In genomic region chr11:6855971-6856542, GRCh38 we compare ENCODE assay signal across 2 cellular contexts.
TF ChIP-seq lines count a peak whose summit lies in the region.

No MANE protein-coding gene starts in this region.

TF ChIP-seq in IMR-90, 13 proteins besides CTCF, POLR2A, EP300 and RAD21:
- TF ChIP-seq, protein P1, sequence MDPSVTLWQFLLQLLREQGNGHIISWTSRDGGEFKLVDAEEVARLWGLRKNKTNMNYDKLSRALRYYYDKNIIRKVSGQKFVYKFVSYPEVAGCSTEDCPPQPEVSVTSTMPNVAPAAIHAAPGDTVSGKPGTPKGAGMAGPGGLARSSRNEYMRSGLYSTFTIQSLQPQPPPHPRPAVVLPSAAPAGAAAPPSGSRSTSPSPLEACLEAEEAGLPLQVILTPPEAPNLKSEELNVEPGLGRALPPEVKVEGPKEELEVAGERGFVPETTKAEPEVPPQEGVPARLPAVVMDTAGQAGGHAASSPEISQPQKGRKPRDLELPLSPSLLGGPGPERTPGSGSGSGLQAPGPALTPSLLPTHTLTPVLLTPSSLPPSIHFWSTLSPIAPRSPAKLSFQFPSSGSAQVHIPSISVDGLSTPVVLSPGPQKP (IDR thresholded peaks at IDR 0.05; ENCODE audit: borderline replicate concordance, low read depth, low read length) = no peak
- TF ChIP-seq MXI1 (IDR thresholded peaks at IDR 0.05; ENCODE audit: borderline replicate concordance, low read depth, low read length) (no peak), MAZ (IDR thresholded peaks at IDR 0.05; ENCODE audit: borderline replicate concordance, low read depth, low read length) (no peak), BHLHE40 (IDR thresholded peaks at IDR 0.05; ENCODE audit: low read depth, low read length) (no peak), SMC3 (IDR thresholded peaks at IDR 0.05; ENCODE audit: low read depth, low read length) (no peak), FOS (IDR thresholded peaks at IDR 0.05; ENCODE audit: low read depth, low read length) (no peak), CHD1 (IDR thresholded peaks at IDR 0.05; ENCODE audit: low read depth, low read length) (no peak), NFE2L2 (IDR thresholded peaks at IDR 0.05; ENCODE audit: low read depth, low read length) (no peak), RCOR1 (IDR thresholded peaks at IDR 0.05; ENCODE audit: insufficient replicate concordance, low read length) (no peak), USF2 (IDR thresholded peaks at IDR 0.05; ENCODE audit: low read depth, low read length) (no peak), CEBPB (IDR thresholded peaks at IDR 0.05; ENCODE audit: low read depth, low read length) (no peak), RFX5 (IDR thresholded peaks at IDR 0.05; ENCODE audit: low read depth, low read length) (no peak), MAFK (IDR thresholded peaks at IDR 0.05; ENCODE audit: low read depth, low read length) (no peak)

TF ChIP-seq in GM12878, 131 proteins besides CTCF, POLR2A, EP300 and RAD21:
- TF ChIP-seq ZBED1 (IDR thresholded peaks at IDR 0.05; ENCODE audit: borderline replicate concordance) = no peak
- TF ChIP-seq PRDM15 (CRISPR knock-in tag; IDR thresholded peaks at IDR 0.05) = no peak
- TF ChIP-seq ZNF24 (IDR thresholded peaks at IDR 0.05) = no peak
- no peak for TF ChIP-seq BHLHE40 (IDR thresholded peaks at IDR 0.05; ENCODE audit: borderline replicate concordance in 1 of 2, low read depth in 2 of 2, low read length in 1 of 2)
- no peak for TF ChIP-seq SUZ12 (IDR thresholded peaks at IDR 0.05; ENCODE audit: unreplicated experiment)
- TF ChIP-seq, protein P2, sequence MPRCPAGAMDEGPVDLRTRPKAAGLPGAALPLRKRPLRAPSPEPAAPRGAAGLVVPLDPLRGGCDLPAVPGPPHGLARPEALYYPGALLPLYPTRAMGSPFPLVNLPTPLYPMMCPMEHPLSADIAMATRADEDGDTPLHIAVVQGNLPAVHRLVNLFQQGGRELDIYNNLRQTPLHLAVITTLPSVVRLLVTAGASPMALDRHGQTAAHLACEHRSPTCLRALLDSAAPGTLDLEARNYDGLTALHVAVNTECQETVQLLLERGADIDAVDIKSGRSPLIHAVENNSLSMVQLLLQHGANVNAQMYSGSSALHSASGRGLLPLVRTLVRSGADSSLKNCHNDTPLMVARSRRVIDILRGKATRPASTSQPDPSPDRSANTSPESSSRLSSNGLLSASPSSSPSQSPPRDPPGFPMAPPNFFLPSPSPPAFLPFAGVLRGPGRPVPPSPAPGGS (IDR thresholded peaks at IDR 0.05; ENCODE audit: borderline replicate concordance, insufficient read depth, low read depth, low read length, poor library complexity, severe bottlenecking) = no peak
- no peak for TF ChIP-seq TCF12 (IDR thresholded peaks at IDR 0.05; ENCODE audit: low read depth, low read length)
- no peak for TF ChIP-seq GABPA (IDR thresholded peaks at IDR 0.05; ENCODE audit: low read depth)
- no peak for TF ChIP-seq IRF4 (IDR thresholded peaks at IDR 0.05; ENCODE audit: low read depth, low read length)
- TF ChIP-seq MXI1 (IDR thresholded peaks at IDR 0.05; ENCODE audit: low read depth, low read length) = no peak
- TF ChIP-seq SMAD1 (IDR thresholded peaks at IDR 0.05; ENCODE audit: low read depth, partially characterized antibody) = no peak
- no peak for TF ChIP-seq MEF2B (IDR thresholded peaks at IDR 0.05; ENCODE audit: partially characterized antibody, poor library complexity, severe bottlenecking)
- TF ChIP-seq, protein P3, sequence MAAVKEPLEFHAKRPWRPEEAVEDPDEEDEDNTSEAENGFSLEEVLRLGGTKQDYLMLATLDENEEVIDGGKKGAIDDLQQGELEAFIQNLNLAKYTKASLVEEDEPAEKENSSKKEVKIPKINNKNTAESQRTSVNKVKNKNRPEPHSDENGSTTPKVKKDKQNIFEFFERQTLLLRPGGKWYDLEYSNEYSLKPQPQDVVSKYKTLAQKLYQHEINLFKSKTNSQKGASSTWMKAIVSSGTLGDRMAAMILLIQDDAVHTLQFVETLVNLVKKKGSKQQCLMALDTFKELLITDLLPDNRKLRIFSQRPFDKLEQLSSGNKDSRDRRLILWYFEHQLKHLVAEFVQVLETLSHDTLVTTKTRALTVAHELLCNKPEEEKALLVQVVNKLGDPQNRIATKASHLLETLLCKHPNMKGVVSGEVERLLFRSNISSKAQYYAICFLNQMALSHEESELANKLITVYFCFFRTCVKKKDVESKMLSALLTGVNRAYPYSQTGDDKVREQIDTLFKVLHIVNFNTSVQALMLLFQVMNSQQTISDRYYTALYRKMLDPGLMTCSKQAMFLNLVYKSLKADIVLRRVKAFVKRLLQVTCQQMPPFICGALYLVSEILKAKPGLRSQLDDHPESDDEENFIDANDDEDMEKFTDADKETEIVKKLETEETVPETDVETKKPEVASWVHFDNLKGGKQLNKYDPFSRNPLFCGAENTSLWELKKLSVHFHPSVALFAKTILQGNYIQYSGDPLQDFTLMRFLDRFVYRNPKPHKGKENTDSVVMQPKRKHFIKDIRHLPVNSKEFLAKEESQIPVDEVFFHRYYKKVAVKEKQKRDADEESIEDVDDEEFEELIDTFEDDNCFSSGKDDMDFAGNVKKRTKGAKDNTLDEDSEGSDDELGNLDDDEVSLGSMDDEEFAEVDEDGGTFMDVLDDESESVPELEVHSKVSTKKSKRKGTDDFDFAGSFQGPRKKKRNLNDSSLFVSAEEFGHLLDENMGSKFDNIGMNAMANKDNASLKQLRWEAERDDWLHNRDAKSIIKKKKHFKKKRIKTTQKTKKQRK (IDR thresholded peaks at IDR 0.05; ENCODE audit: low read depth, low read length) = no peak
- no peak for TF ChIP-seq NFYA (IDR thresholded peaks at IDR 0.05; ENCODE audit: borderline replicate concordance, low read depth, low read length)
- no peak for TF ChIP-seq ATF7 (IDR thresholded peaks at IDR 0.05; ENCODE audit: low read depth)
- no peak for TF ChIP-seq JUNB (IDR thresholded peaks at IDR 0.05)
- TF ChIP-seq, protein P1 (IDR thresholded peaks at IDR 0.05; ENCODE audit: low read depth, low read length) = no peak
- no peak for TF ChIP-seq POLR2AphosphoS5 (IDR thresholded peaks at IDR 0.05; ENCODE audit: low read length)
- TF ChIP-seq EZH2 (IDR thresholded peaks at IDR 0.05; ENCODE audit: borderline replicate concordance, control insufficient read depth, low read depth, low read length) = no peak
- TF ChIP-seq NR2C2 (IDR thresholded peaks at IDR 0.05; ENCODE audit: borderline replicate concordance, control insufficient read depth, insufficient read length, low read depth) = no peak
